5 cellular contexts compared by ENCODE assay signal in genomic region chr4:104262678-104263077, GRCh38.
"Had no signal": no experiment of that assay in that cellular context is flagged by ENCODE, and none has a peak within 500 bp of the region (broad histone marks: within the 10 kb centered on the region; RNA-seq: fewer than 3 reads in every experiment).

No MANE protein-coding gene starts in this region.

- DNase-seq: H9, HCEC 1CT, IMR-90 had no signal

- H3K4me3 ChIP-seq: GM23338, K562 had no signal

- ATAC-seq: GM23338, K562 had no signal
